Comparison of ENCODE assay signal across 8 cellular contexts in the genomic region with DNA sequence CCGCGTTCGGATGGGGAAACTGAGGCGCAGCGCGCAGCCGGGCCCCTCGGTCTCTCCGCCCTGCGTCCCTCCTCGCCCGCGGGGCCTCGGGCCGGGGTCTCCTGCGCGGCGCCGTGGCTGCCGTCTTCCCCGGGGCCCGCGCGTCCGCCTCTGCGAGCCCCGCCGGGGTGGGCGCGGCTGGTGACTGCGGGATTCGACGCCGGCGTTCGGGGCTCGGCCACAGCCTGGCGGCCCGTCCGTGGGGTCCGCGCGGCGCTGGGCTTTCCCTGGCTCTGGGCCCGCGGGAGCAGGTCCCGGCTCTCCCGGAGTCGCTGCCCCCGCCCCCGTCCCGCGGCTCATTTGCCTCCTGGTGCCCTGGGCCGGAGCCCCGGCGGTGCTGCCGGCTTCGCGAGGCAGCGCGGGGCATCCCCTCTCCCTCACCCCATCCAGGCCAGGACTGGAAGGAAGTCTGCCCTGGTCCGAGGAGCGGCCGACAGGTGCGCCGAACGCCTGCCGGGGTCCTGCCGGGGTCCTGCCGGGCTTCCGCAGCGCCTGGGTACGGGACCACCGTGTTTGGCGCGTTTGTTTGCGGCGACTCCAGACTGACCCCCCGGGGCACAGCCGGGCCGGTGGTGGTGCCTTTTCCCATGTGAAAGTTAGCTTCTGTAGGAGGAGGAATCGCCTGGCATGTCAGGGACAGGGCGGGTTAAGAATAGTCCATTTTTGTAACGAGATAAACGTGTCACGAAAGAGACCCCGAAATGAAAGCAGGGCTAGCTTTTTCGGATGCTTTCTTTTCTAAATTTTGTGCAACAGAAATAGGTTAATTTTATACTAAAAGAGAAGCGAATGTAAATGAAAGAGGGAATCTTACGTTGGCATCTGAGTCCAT. TPM values are rescaled to one million over a fixed set of nuclear protein-coding genes. Genes with fewer than 3 reads are reported as not detected.
DNase-seq lines count a peak whose midpoint lies in the region; ATAC-seq and TF ChIP-seq lines count a peak whose summit lies in the region.

No MANE protein-coding gene starts in this region.

- CTCF ChIA-PET in Calu3 (lab: Charles Lee) = interaction anchor here (0.6 to 1.0 kb wide), 3 partner anchors 30 to 159 kb away, joined by 3 to 5 read pairs (median 3); no protein-coding TSS in a partner anchor

- H3K27ac Mint-ChIP-seq in Calu3 (ENCODE audit: unreplicated experiment) = no peak overlapping the region
- no peak overlapping the region for H3K27ac Mint-ChIP-seq in activated naive CD8-positive, alpha-beta T cell
- no peak overlapping the region for H3K27ac Mint-ChIP-seq in stimulated activated memory B cell treated with anti-CD40 and anti-IgM and Interleukin-4, amounts not matched to agents 10 μg/mL and 1 μg/mL and 100 μg/mL, for 72 hours

- peaks cover 34% of the 10 kb centered on the region for H3K36me3 Mint-ChIP-seq in Calu3 (ENCODE audit: insufficient read depth, unreplicated experiment)
- H3K36me3 Mint-ChIP-seq in activated naive CD8-positive, alpha-beta T cell = no peaks in the 10 kb centered on the region
- peaks cover 25% of the 10 kb centered on the region for H3K36me3 Mint-ChIP-seq in stimulated activated memory B cell treated with anti-CD40 and anti-IgM and Interleukin-4, amounts not matched to agents 10 μg/mL and 1 μg/mL and 100 μg/mL, for 72 hours

- DNase-seq in Calu3 = no peak
- DNase-seq in stimulated activated CD4-positive, alpha-beta T cell treated with anti-CD3 and anti-CD28 coated beads, Interleukin-15, amount 100 ng/mL, for 24 hours = no peak

- H3K4me3 ChIP-seq in iPS-18c (ENCODE audit: insufficient read depth, low read depth, low read length) = peak overlapping the region; percentile 72

- BruUV-seq in Calu3 (replicated peaks; lab: Mats Ljungman, UMichigan) = TSS peak; percentile 92

- no peak for TF ChIP-seq CTCF in Calu3 (IDR thresholded peaks at IDR 0.05; ENCODE audit: unreplicated experiment)

- intact Hi-C loops in Calu3 (cut with micrococcal nuclease; ENCODE audit: unreplicated experiment) = no loop called here

- H3K4me1 Mint-ChIP-seq in Calu3 (ENCODE audit: low read depth, unreplicated experiment) = no peaks in the 10 kb centered on the region
- H3K4me1 Mint-ChIP-seq in activated naive CD8-positive, alpha-beta T cell (ENCODE audit: low read depth) = peaks cover 21% of the 10 kb centered on the region
- peaks cover 33% of the 10 kb centered on the region for H3K4me1 Mint-ChIP-seq in stimulated activated memory B cell treated with anti-CD40 and anti-IgM and Interleukin-4, amounts not matched to agents 10 μg/mL and 1 μg/mL and 100 μg/mL, for 72 hours

- no peaks in the 10 kb centered on the region for H3K9me3 Mint-ChIP-seq in Calu3 (ENCODE audit: low read depth, unreplicated experiment)
- no peaks in the 10 kb centered on the region for H3K9me3 Mint-ChIP-seq in activated naive CD8-positive, alpha-beta T cell (ENCODE audit: low read depth)
- no peaks in the 10 kb centered on the region for H3K9me3 Mint-ChIP-seq in stimulated activated memory B cell treated with anti-CD40 and anti-IgM and Interleukin-4, amounts not matched to agents 10 μg/mL and 1 μg/mL and 100 μg/mL, for 72 hours

- H3K27me3 Mint-ChIP-seq in Calu3 (ENCODE audit: unreplicated experiment) = peaks cover 10% of the 10 kb centered on the region
- H3K27me3 Mint-ChIP-seq in activated naive CD8-positive, alpha-beta T cell = no peaks in the 10 kb centered on the region
- H3K27me3 Mint-ChIP-seq in stimulated activated memory B cell treated with anti-CD40 and anti-IgM and Interleukin-4, amounts not matched to agents 10 μg/mL and 1 μg/mL and 100 μg/mL, for 72 hours = no peaks in the 10 kb centered on the region

- ATAC-seq in HG02642 (IDR thresholded peaks at IDR 0.05; ENCODE audit: poor library complexity, unreplicated experiment) = peak; percentile 25
- ATAC-seq in stimulated activated memory B cell treated with anti-CD40 and anti-IgM and Interleukin-4, amounts not matched to agents 10 μg/mL and 1 μg/mL and 100 μg/mL, for 72 hours = peak; percentile 42
- ATAC-seq in HG02840 (IDR thresholded peaks at IDR 0.05; ENCODE audit: low FRiP score, unreplicated experiment) = no peak
- no peak for ATAC-seq in HG03457 (IDR thresholded peaks at IDR 0.05; ENCODE audit: unreplicated experiment)

- H3K4me3 Mint-ChIP-seq in Calu3 (ENCODE audit: low read depth, unreplicated experiment) = peak overlapping the region; percentile 62
- peak overlapping the region; percentile 86 for H3K4me3 Mint-ChIP-seq in activated naive CD8-positive, alpha-beta T cell
- peak overlapping the region; percentile 64 for H3K4me3 Mint-ChIP-seq in stimulated activated memory B cell treated with anti-CD40 and anti-IgM and Interleukin-4, amounts not matched to agents 10 μg/mL and 1 μg/mL and 100 μg/mL, for 72 hours

- H3K9me3 ChIP-seq in iPS-18c (ENCODE audit: control insufficient read depth, insufficient read depth, low read length) = no peaks in the 10 kb centered on the region

RNA-seq across cellular contexts. Expression of a gene that starts 0.7 kb away (rescaled TPM):
- 25.5 and 27.9 TPM in 2 replicates for total RNA-seq in Calu3 (2022)

RNA-seq across cellular contexts. Expression of a gene that starts 42.6 kb away (rescaled TPM):
- 58.0 and 58.8 TPM in 2 replicates for total RNA-seq in Calu3 (2022)

Comparison
In these comparisons a context has a peak if more than half of its experiments do, and no peak if none do; other contexts are left out.
1. ATAC-seq: peak in HG02642 (single experiment) and stimulated activated memory B cell treated with anti-CD40 and anti-IgM and Interleukin-4, amounts not matched to agents 10 μg/mL and 1 μg/mL and 100 μg/mL, for 72 hours (single experiment); none in HG02840 (single experiment) and HG03457 (single experiment).
2. Peak in every context shown above with its lines, with median percentiles within 50 percentile points of each other: H3K4me3 Mint-ChIP-seq.